24 cellular contexts compared by ENCODE assay signal in the genomic region with DNA sequence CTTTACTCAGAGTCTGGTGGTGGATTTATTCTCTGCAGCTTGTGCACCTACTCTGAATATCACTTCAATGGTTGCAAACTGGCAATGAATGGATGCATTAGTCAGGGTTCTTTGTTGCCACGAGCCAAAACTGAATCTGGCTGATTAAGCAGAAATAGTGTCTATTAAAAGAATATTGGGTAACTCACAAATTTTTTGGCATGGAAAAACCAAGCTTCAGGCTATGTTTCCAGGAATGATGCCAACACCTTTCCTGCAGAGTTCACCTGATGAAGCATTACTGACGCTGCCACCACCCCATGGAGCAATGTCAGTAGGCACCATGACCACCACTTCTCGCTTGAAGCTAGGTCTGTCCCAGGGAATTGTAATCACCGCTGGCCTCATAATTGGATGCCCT.
A peak's percentile ranks its signal among the peaks of the same experiment; 100 is the strongest.
DNase-seq lines count a peak whose midpoint lies in the region; ATAC-seq and TF ChIP-seq lines count a peak whose summit lies in the region.
"Had no signal": no experiment of that assay in that cellular context is flagged by ENCODE, and none has a peak within 500 bp of the region (broad histone marks: within the 10 kb centered on the region; RNA-seq: fewer than 3 reads in every experiment).

No MANE protein-coding gene starts in this region.

- TF ChIP-seq CTCF in adrenal gland (IDR thresholded peaks at IDR 0.05), result no peak

- H3K27ac ChIP-seq in adrenal gland, result no peak overlapping the region
- no peak overlapping the region for H3K27ac ChIP-seq in epithelial cell of prostate
- H3K27ac ChIP-seq: BLaER1 had no signal

- H3K27me3 ChIP-seq in adrenal gland, result no peaks in the 10 kb centered on the region
- H3K27me3 ChIP-seq: BLaER1 had no signal

- 43 to 70% (median 66%) methylated on average over 4 of the region's 4 CpGs for WGBS in adrenal gland, 4 donors

- H3K9me3 ChIP-seq in adrenal gland (replicated peaks in 1 of 3), result no peaks in the 10 kb centered on the region

- H3K4me3 ChIP-seq in adrenal gland, result no peak overlapping the region
- H3K4me3 ChIP-seq: BLaER1, GM12878 had no signal

- DNase-seq in left cardiac atrium (no peak), cardiac septum (ENCODE audit: low spot score) (no peak), adrenal gland (peak in 4 of 7 donors; percentile 10 to 21 (median 16)), epithelial cell of prostate (ENCODE audit: low read depth, low spot score) (peak; percentile 8), renal cortical epithelial cell (ENCODE audit: low read depth) (peak; percentile 70), NCI-H2227 treated with DMSO at 0.1 percent for 48 hours (lab: John Stamatoyannopoulos, UW) (no peak), T-helper 1 cell (no peak)
- DNase-seq: 8988T; CD8-positive, alpha-beta T cell; DND-41; GDM1; H7; KG1; MM.1S; NCI-H1105; NCI-H1694; NCI-H2107; NCI-H774; SHP77 had no signal

- no peak for TF ChIP-seq POLR2A in adrenal gland (IDR thresholded peaks at IDR 0.05)

- peak; percentile 41 to 58 for ATAC-seq in left cardiac atrium
- ATAC-seq in GM18519 (IDR thresholded peaks at IDR 0.05; ENCODE audit: low FRiP score, unreplicated experiment), result no peak
- ATAC-seq: CD8-positive, alpha-beta T cell; GM12878; Panc1; SK-N-SH treated with all-trans-retinoic acid at 6 μM for 48 hours had no signal

- H3K4me1 ChIP-seq in adrenal gland (replicated peaks in 1 of 2), result no peaks in the 10 kb centered on the region

- intact Hi-C loops in left cardiac atrium (cut with DNase I), result no loop called here
- intact Hi-C loops in cardiac septum (cut with DNase I), result no loop called here
- intact Hi-C loops in adrenal gland (cut with DNase I), result no loop called here

- H3K36me3 ChIP-seq in adrenal gland (replicated peaks in 1 of 2), result no peaks in the 10 kb centered on the region
- H3K36me3 ChIP-seq: BLaER1 had no signal

Comparison
In these comparisons a context has a peak if more than half of its experiments do, and no peak if none do; other contexts are left out.
1. DNase-seq: peak in adrenal gland (4 of 7), epithelial cell of prostate (single experiment) and renal cortical epithelial cell (single experiment); none in left cardiac atrium (single experiment), cardiac septum (single experiment), NCI-H2227 treated with DMSO at 0.1 percent for 48 hours (single experiment) and T-helper 1 cell (0 of 5).